ENCODE assay signal across 15 cellular contexts in the genomic region with DNA sequence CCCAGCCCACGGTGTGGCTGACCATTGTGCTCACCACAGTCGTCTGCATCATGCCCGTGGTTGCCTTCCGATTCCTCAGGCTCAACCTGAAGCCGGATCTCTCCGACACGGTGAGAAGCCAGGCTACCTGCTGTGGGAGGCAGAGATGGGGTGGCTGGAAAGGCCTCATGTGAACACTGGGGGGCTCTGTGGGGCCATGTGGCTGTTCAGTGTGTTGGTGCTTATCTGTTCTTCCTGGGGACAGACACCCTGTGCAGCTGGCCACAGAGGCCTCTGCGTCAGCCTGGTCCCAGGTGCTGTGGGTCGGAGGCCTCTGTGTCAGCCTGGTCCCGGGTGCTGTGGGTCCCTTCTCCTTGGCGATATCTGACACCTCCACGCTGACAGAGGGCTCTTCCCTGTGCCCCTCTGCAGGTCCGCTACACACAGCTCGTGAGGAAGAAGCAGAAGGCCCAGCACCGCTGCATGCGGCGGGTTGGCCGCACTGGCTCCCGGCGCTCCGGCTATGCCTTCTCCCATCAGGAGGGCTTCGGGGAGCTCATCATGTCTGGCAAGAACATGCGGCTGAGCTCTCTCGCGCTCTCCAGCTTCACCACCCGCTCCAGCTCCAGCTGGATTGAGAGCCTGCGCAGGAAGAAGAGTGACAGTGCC. TPM values are rescaled to one million over a fixed set of nuclear protein-coding genes. Genes with fewer than 3 reads are reported as not detected.
DNase-seq lines count a peak whose midpoint lies in the region; ATAC-seq, FAIRE-seq and TF ChIP-seq lines count a peak whose summit lies in the region.
"Had no signal": no experiment of that assay in that cellular context is flagged by ENCODE, and none has a peak within 500 bp of the region (broad histone marks: within the 10 kb centered on the region; RNA-seq: fewer than 3 reads in every experiment).

No MANE protein-coding gene starts in this region.

- peak; percentile 75 for FAIRE-seq in K562 (lab: Jason Lieb, UNC)

- H3K27ac ChIP-seq in Karpas-422 (ENCODE audit: low read length) (no peak overlapping the region), K562 (ENCODE audit: extremely low read depth, low read depth, low read length) (no peak overlapping the region), stomach (peak overlapping the region in 3 of 5 donors; percentile 16 to 29 (median 26)), foreskin keratinocyte (no peak overlapping the region)

- TF ChIP-seq POLR2A in K562 (conservative IDR thresholded peaks at IDR 0.05) (no peak), stomach (IDR thresholded peaks at IDR 0.05) (no peak)

- no peaks in the 10 kb centered on the region for H3K27me3 ChIP-seq in Karpas-422 (ENCODE audit: low read length)
- no peaks in the 10 kb centered on the region for H3K27me3 ChIP-seq in K562 (ENCODE audit: control insufficient read depth in 2 of 2, insufficient read depth in 2 of 2, low read length in 2 of 2)
- peaks cover 0 to 6% (median 0%) of the 10 kb centered on the region in 3 donors for H3K27me3 ChIP-seq in stomach
- no peaks in the 10 kb centered on the region for H3K27me3 ChIP-seq in foreskin keratinocyte

- H3K36me3 ChIP-seq in Karpas-422 (ENCODE audit: insufficient read depth, low read length) (no peaks in the 10 kb centered on the region), K562 (ENCODE audit: control insufficient read depth, insufficient read depth, low read length) (peaks cover 55% of the 10 kb centered on the region; the same call in 2 of the 3 replicates), stomach (peaks cover 44 to 61% (median 61%) of the 10 kb centered on the region in 4 donors)

- peaks cover 15% of the 10 kb centered on the region for H3K36me3 Mint-ChIP-seq in activated naive CD8-positive, alpha-beta T cell
- peaks cover 41% of the 10 kb centered on the region for H3K36me3 Mint-ChIP-seq in activated naive CD8-positive, alpha-beta T cell treated with anti-CD3 and anti-CD28 coated beads, Interleukin-2, amount 50 U/mL, for 24 hours (ENCODE audit: low read depth)

- H3K9me3 Mint-ChIP-seq in activated naive CD8-positive, alpha-beta T cell (ENCODE audit: low read depth) = no peaks in the 10 kb centered on the region
- H3K9me3 Mint-ChIP-seq in activated naive CD8-positive, alpha-beta T cell treated with anti-CD3 and anti-CD28 coated beads, Interleukin-2, amount 50 U/mL, for 24 hours = no peaks in the 10 kb centered on the region

- H3K4me1 ChIP-seq in Karpas-422 (ENCODE audit: low read length) (no peaks in the 10 kb centered on the region), K562 (replicated peaks in 1 of 2; ENCODE audit: control insufficient read depth in 2 of 2, insufficient read depth in 2 of 2, low read length in 2 of 2) (peaks cover 19 to 28% of the 10 kb centered on the region in 2 experiments), stomach (peaks cover 17 to 38% (median 23%) of the 10 kb centered on the region in 4 donors), foreskin keratinocyte (no peaks in the 10 kb centered on the region)

- H2AFZ ChIP-seq in Karpas-422 (ENCODE audit: low read length) = no peak overlapping the region
- no peak overlapping the region for H2AFZ ChIP-seq in K562 (ENCODE audit: low read depth, low read length)

- intact Hi-C loops in K562 (cut with micrococcal nuclease) = loop anchor here (1.0 to 2.0 kb wide), 3 partner anchors 118 to 198 kb away; no protein-coding TSS in a partner anchor
- intact Hi-C loops in stomach (cut with DNase I; ENCODE audit: low total_unique reads) = no loop called here

- H3K9me1 ChIP-seq in K562 (ENCODE audit: control insufficient read depth, insufficient read depth, low read length) = no peaks in the 10 kb centered on the region

- peak; percentile 80 to 90 for TF ChIP-seq RAD21 in K562 (CRISPR knock-in tag; conservative IDR thresholded peaks at IDR 0.05 in 1 of 2, IDR thresholded peaks at IDR 0.05 in 1 of 2)

- TF ChIP-seq CTCF in K562 (IDR thresholded peaks at IDR 0.05 in 2 of 3, conservative IDR thresholded peaks at IDR 0.05 in 1 of 3; ENCODE audit: insufficient read depth in 2 of 3, low read depth in 1 of 3, low read length in 3 of 3) (peak; percentile 74 to 86 (median 79)), stomach (IDR thresholded peaks at IDR 0.05) (no peak), foreskin keratinocyte (conservative IDR thresholded peaks at IDR 0.05) (no peak)

- WGBS in K562 (ENCODE audit: insufficient coverage, low coverage, missing lambda C conversion rate) = 69% methylated on average over 26 of the region's 27 CpGs
- WGBS in stomach, 5 donors = 83 to 92% (median 91%) methylated on average over 13 to 27 of the region's 27 CpGs

- TF ChIP-seq EP300 in K562 (IDR thresholded peaks at IDR 0.05; ENCODE audit: low read length) (0 out of 2 replicates have a peak, but pooled peaks have one; percentile 22), stomach (IDR thresholded peaks at IDR 0.05) (no peak)

- in situ Hi-C loops in K562 (cut with MboI) = loop anchor here (5.0 kb wide), 1 partner anchor 199 kb away; no protein-coding TSS in a partner anchor

- H4K20me1 ChIP-seq in Karpas-422 (ENCODE audit: insufficient read depth, low read depth, low read length) (no peaks in the 10 kb centered on the region), K562 (replicated peaks; ENCODE audit: control insufficient read depth, insufficient read depth, low read length) (0 out of 2 replicates have a peak, but pooled peaks cover 6% of the 10 kb centered on the region)

- CTCF ChIA-PET in K562 (lab: Yijun Ruan, JAX; ENCODE audit: low intra/inter-chr PET ratio) = interaction anchor here (0.8 to 1.3 kb wide), 4 partner anchors 57 to 198 kb away, joined by 3 to 4 read pairs (median 4); a partner anchor contains a TSS

- no peak overlapping the region for H3K4me3 Mint-ChIP-seq in activated naive CD8-positive, alpha-beta T cell
- H3K4me3 Mint-ChIP-seq in activated naive CD8-positive, alpha-beta T cell treated with anti-CD3 and anti-CD28 coated beads, Interleukin-2, amount 50 U/mL, for 24 hours = no peak overlapping the region

- no peak overlapping the region for H3K4me2 ChIP-seq in Karpas-422 (ENCODE audit: low read depth, low read length, poor library complexity, severe bottlenecking)
- no peak overlapping the region for H3K4me2 ChIP-seq in K562 (ENCODE audit: insufficient read depth, low read length)

- no peak overlapping the region for H3K9ac ChIP-seq in Karpas-422 (ENCODE audit: low read length)
- peak overlapping the region in 1 of 2 experiments; percentile 75; a peak in 2 of 4 replicates for H3K9ac ChIP-seq in K562 (ENCODE audit: insufficient read depth in 1 of 2, low read depth in 2 of 2, low read length in 2 of 2)

- H3K9me2 ChIP-seq in Karpas-422 (replicated peaks; ENCODE audit: insufficient read depth, low read length) = no peaks in the 10 kb centered on the region

- H3K4me3 ChIP-seq in Karpas-422 (ENCODE audit: low read length) (no peak overlapping the region), K562 (no peak overlapping the region), stomach (no peak overlapping the region)

- BruUV-seq in K562 (replicated peaks; lab: Mats Ljungman, UMichigan) = no TSS peak

- POLR2A ChIA-PET in K562 (lab: Yijun Ruan, JAX) = interaction anchor here (0.7 kb wide), 2 partner anchors 14 to 1010 kb away, joined by 3 read pairs; no protein-coding TSS in a partner anchor

- no peaks in the 10 kb centered on the region for H3K79me2 ChIP-seq in Karpas-422 (ENCODE audit: low read length)
- H3K79me2 ChIP-seq in K562 (ENCODE audit: control insufficient read depth, insufficient read depth, low read length) = no peaks in the 10 kb centered on the region

- peak overlapping the region; percentile 92 for H3K27ac Mint-ChIP-seq in activated naive CD8-positive, alpha-beta T cell
- no peak overlapping the region for H3K27ac Mint-ChIP-seq in activated naive CD8-positive, alpha-beta T cell treated with anti-CD3 and anti-CD28 coated beads, Interleukin-2, amount 50 U/mL, for 24 hours

- peaks cover 70% of the 10 kb centered on the region for H3K4me1 Mint-ChIP-seq in activated naive CD8-positive, alpha-beta T cell (ENCODE audit: low read depth)
- H3K4me1 Mint-ChIP-seq in activated naive CD8-positive, alpha-beta T cell treated with anti-CD3 and anti-CD28 coated beads, Interleukin-2, amount 50 U/mL, for 24 hours = peaks cover 63% of the 10 kb centered on the region

- no peak for DNase-seq in activated naive CD8-positive, alpha-beta T cell treated with anti-CD3 and anti-CD28 coated beads, Interleukin-2, amount 50 U/mL, for 24 hours
- DNase-seq in Karpas-422 (peak; percentile 60), K562 (ENCODE audit: extremely low read depth in 1 of 4, low spot score in 3 of 4) (peak; percentile 51 to 84 (median 66)), stomach (no peak), foreskin keratinocyte (no peak), SK-N-DZ (ENCODE audit: low spot score) (no peak)
- DNase-seq in activated T-cell treated with anti-CD3 and anti-CD28 coated beads, Interleukin-2, amount 50 U/mL, for 1 hour = no peak
- DNase-seq: activated CD4-positive, alpha-beta T cell treated with anti-CD3 and anti-CD28 coated beads for 4 hours; activated naive CD4-positive, alpha-beta T cell; C1 segment of cervical spinal cord; NCI-H82; stimulated activated CD4-positive, alpha-beta T cell treated with anti-CD3 and anti-CD28 coated beads, Interleukin-2, amount 100 ng/mL, for 48 hours; stimulated activated naive CD4-positive, alpha-beta T cell treated with Interleukin-2 at 50 U/mL for 16 hours; SW 1271 had no signal

- ATAC-seq in activated naive CD8-positive, alpha-beta T cell treated with anti-CD3 and anti-CD28 coated beads, Interleukin-2, amount 50 U/mL, for 24 hours = no peak
- ATAC-seq in K562 (peak; percentile 85), foreskin keratinocyte (no peak)

- H3K9me3 ChIP-seq in Karpas-422 (ENCODE audit: low read length) (no peaks in the 10 kb centered on the region), K562 (replicated peaks; ENCODE audit: control insufficient read depth, insufficient read depth, low read depth, low read length) (no peaks in the 10 kb centered on the region), stomach (no peaks in the 10 kb centered on the region)

- H3K27me3 Mint-ChIP-seq in activated naive CD8-positive, alpha-beta T cell = no peaks in the 10 kb centered on the region
- peaks cover 6% of the 10 kb centered on the region for H3K27me3 Mint-ChIP-seq in activated naive CD8-positive, alpha-beta T cell treated with anti-CD3 and anti-CD28 coated beads, Interleukin-2, amount 50 U/mL, for 24 hours

RNA-seq across cellular contexts. Expression of a gene that starts 23.2 kb away (rescaled TPM):
- 10.6 and 19.6 TPM in 2 replicates for total RNA-seq in Karpas-422 (2014; rRNA removed; shearing (Covaris generic); ENCODE audit: low replicate concordance)
- 111 and 197 TPM in 2 replicates for total RNA-seq in K562 (2011; cell fraction: chromatin; rRNA removed; ENCODE audit: low replicate concordance)
- 114 and 120 TPM in 2 replicates for total RNA-seq in K562 (2011; cell fraction: nucleolus; rRNA removed)
- 96.1 and 116 TPM in 2 replicates for total RNA-seq in K562 (2011; cell fraction: nucleoplasm; rRNA removed)
- total RNA-seq in K562 (2014; rRNA removed) = 33.2 and 53.4 TPM in 2 replicates
- total RNA-seq in K562 (2014; rRNA removed; fragmentation: Illumina TruSeq; extraction: Trizol) = 16.0 and 16.9 TPM in 2 replicates
- 12.3 and 12.4 TPM in 2 replicates for total RNA-seq in K562 (2015; rRNA removed; fragmentation: Illumina TruSeq; extraction: Trizol)
- 28.4 and 29.8 TPM in 2 replicates for total RNA-seq in K562 (2021)
- polyA plus RNA-seq in K562 (2011; rRNA removed) = 21.5 and 33.4 TPM in 2 replicates
- 40.1 and 47.5 TPM in 2 replicates for polyA plus RNA-seq in K562 (2011; cell fraction: cytosol; rRNA removed)
- 95.1 and 98.0 TPM in 2 replicates for polyA plus RNA-seq in K562 (2011; cell fraction: nucleus; rRNA removed)
- 12.2 and 12.6 TPM in 2 replicates for polyA plus RNA-seq in K562 (2012)
- polyA plus RNA-seq in K562 (2014; fragmentation: Illumina TruSeq; extraction: Trizol) = 18.4 and 22.1 TPM in 2 replicates
- polyA plus RNA-seq in K562 (2014; fragmentation: Nextera tagmentation; extraction: Ambion mirVana) = under 1 TPM; 0.27 to 0.58 TPM
- 23.8 and 29.4 TPM in 2 replicates for polyA plus RNA-seq in K562 (2014; rRNA removed)
- 24.4 and 25.3 TPM in 2 replicates for polyA minus RNA-seq in K562 (2011; rRNA and poly(A)+ RNA removed)
- 14.8 and 19.1 TPM in 2 replicates for polyA minus RNA-seq in K562 (2011; cell fraction: cytosol; rRNA and poly(A)+ RNA removed)
- polyA minus RNA-seq in K562 (2011; cell fraction: nucleus; rRNA and poly(A)+ RNA removed) = 25.3 and 46.8 TPM in 2 replicates
- total RNA-seq in stomach = 10 to 100 TPM; 37.4 to 64.2 (median 46.9) TPM
- 1 to 10 TPM; 5.4 to 6.3 (median 5.5) TPM for polyA plus RNA-seq in stomach
- 21.2 and 23.1 TPM in 2 replicates for total RNA-seq in foreskin keratinocyte
- polyA plus RNA-seq in foreskin keratinocyte = 9.0 and 10.0 TPM in 2 replicates
- polyA plus RNA-seq in SK-N-DZ (2014; cell fraction: cytosol; rRNA removed) = 60.3 and 71.0 TPM in 2 replicates
- 138 TPM in 2 replicates for polyA plus RNA-seq in SK-N-DZ (2014; cell fraction: nucleus; rRNA removed)

RNA-seq across cellular contexts. Expression of a gene that starts 27.7 kb away (rescaled TPM):
- total RNA-seq in Karpas-422 (2014; rRNA removed; shearing (Covaris generic); ENCODE audit: low replicate concordance) = not detected in 2 replicates
- total RNA-seq in K562 (2011; cell fraction: chromatin; rRNA removed; ENCODE audit: low replicate concordance) = 12.4 and 39.7 TPM in 2 replicates
- total RNA-seq in K562 (2011; cell fraction: nucleolus; rRNA removed) = 21.6 and 25.0 TPM in 2 replicates
- total RNA-seq in K562 (2011; cell fraction: nucleoplasm; rRNA removed) = 21.3 and 24.8 TPM in 2 replicates
- 1.9 and 2.1 TPM in 2 replicates for total RNA-seq in K562 (2014; rRNA removed)
- 1.7 and 1.9 TPM in 2 replicates for total RNA-seq in K562 (2014; rRNA removed; fragmentation: Illumina TruSeq; extraction: Trizol)
- 1.3 and 1.5 TPM in 2 replicates for total RNA-seq in K562 (2015; rRNA removed; fragmentation: Illumina TruSeq; extraction: Trizol)
- total RNA-seq in K562 (2021) = 3.7 and 4.9 TPM in 2 replicates
- 9.7 and 20.6 TPM in 2 replicates for polyA plus RNA-seq in K562 (2011; rRNA removed)
- 16.4 and 28.3 TPM in 2 replicates for polyA plus RNA-seq in K562 (2011; cell fraction: cytosol; rRNA removed)
- polyA plus RNA-seq in K562 (2011; cell fraction: nucleus; rRNA removed) = 46.5 and 76.2 TPM in 2 replicates
- 6.3 and 8.5 TPM in 2 replicates for polyA plus RNA-seq in K562 (2012)
- 5.6 and 7.4 TPM in 2 replicates for polyA plus RNA-seq in K562 (2014; fragmentation: Illumina TruSeq; extraction: Trizol)
- polyA plus RNA-seq in K562 (2014; fragmentation: Nextera tagmentation; extraction: Ambion mirVana) = under 1 TPM; 0.37 to 0.56 TPM
- polyA plus RNA-seq in K562 (2014; rRNA removed) = 4.5 and 5.0 TPM in 2 replicates
- 4.2 and 5.3 TPM in 2 replicates for polyA minus RNA-seq in K562 (2011; rRNA and poly(A)+ RNA removed)
- polyA minus RNA-seq in K562 (2011; cell fraction: cytosol; rRNA and poly(A)+ RNA removed) = 2.0 and 5.8 TPM in 2 replicates
- 6.1 and 21.7 TPM in 2 replicates for polyA minus RNA-seq in K562 (2011; cell fraction: nucleus; rRNA and poly(A)+ RNA removed)
- total RNA-seq in stomach = not detected
- not detected for polyA plus RNA-seq in stomach
- 0.17 and 0.18 TPM in 2 replicates for total RNA-seq in foreskin keratinocyte
- polyA plus RNA-seq in foreskin keratinocyte = 0.16 and 0.17 TPM in 2 replicates
- 0.07 TPM in 1 of 2 replicates, not detected in the other for polyA plus RNA-seq in SK-N-DZ (2014; cell fraction: cytosol; rRNA removed)
- not detected in 2 replicates for polyA plus RNA-seq in SK-N-DZ (2014; cell fraction: nucleus; rRNA removed)

RNA-seq across cellular contexts. Expression of a gene that starts 56.6 kb away (rescaled TPM):
- total RNA-seq in Karpas-422 (2014; rRNA removed; shearing (Covaris generic); ENCODE audit: low replicate concordance) = 0.04 TPM in 1 of 2 replicates, not detected in the other
- total RNA-seq in K562 (2011; cell fraction: chromatin; rRNA removed; ENCODE audit: low replicate concordance) = 2.6 TPM in 1 of 2 replicates, not detected in the other
- 0.79 and 1.0 TPM in 2 replicates for total RNA-seq in K562 (2011; cell fraction: nucleolus; rRNA removed)
- 0.59 and 2.0 TPM in 2 replicates for total RNA-seq in K562 (2011; cell fraction: nucleoplasm; rRNA removed)
- total RNA-seq in K562 (2014; rRNA removed) = 0.05 and 0.37 TPM in 2 replicates
- 0.03 and 0.11 TPM in 2 replicates for total RNA-seq in K562 (2014; rRNA removed; fragmentation: Illumina TruSeq; extraction: Trizol)
- total RNA-seq in K562 (2015; rRNA removed; fragmentation: Illumina TruSeq; extraction: Trizol) = 0.07 and 0.19 TPM in 2 replicates
- total RNA-seq in K562 (2021) = 0.24 and 0.47 TPM in 2 replicates
- polyA plus RNA-seq in K562 (2011; rRNA removed) = 0.25 and 0.83 TPM in 2 replicates
- polyA plus RNA-seq in K562 (2011; cell fraction: cytosol; rRNA removed) = 0.43 and 0.70 TPM in 2 replicates
- polyA plus RNA-seq in K562 (2011; cell fraction: nucleus; rRNA removed) = 0.10 and 0.21 TPM in 2 replicates
- polyA plus RNA-seq in K562 (2012) = 0.21 and 0.37 TPM in 2 replicates
- polyA plus RNA-seq in K562 (2014; fragmentation: Illumina TruSeq; extraction: Trizol) = 0.09 and 0.40 TPM in 2 replicates
- polyA plus RNA-seq in K562 (2014; fragmentation: Nextera tagmentation; extraction: Ambion mirVana) = not detected
- polyA plus RNA-seq in K562 (2014; rRNA removed) = 0.03 and 1.1 TPM in 2 replicates
- 0.25 and 0.42 TPM in 2 replicates for polyA minus RNA-seq in K562 (2011; rRNA and poly(A)+ RNA removed)
- not detected in 2 replicates for polyA minus RNA-seq in K562 (2011; cell fraction: cytosol; rRNA and poly(A)+ RNA removed)
- polyA minus RNA-seq in K562 (2011; cell fraction: nucleus; rRNA and poly(A)+ RNA removed) = 0.56 TPM in 1 of 2 replicates, not detected in the other
- 10 to 100 TPM; 12.7 to 73.9 (median 37.4) TPM for total RNA-seq in stomach
- 1 to 10 TPM; 1.9 to 4.1 (median 4.0) TPM for polyA plus RNA-seq in stomach
- total RNA-seq in foreskin keratinocyte = 17.5 and 22.5 TPM in 2 replicates
- 5.8 and 6.3 TPM in 2 replicates for polyA plus RNA-seq in foreskin keratinocyte
- not detected in 2 replicates for polyA plus RNA-seq in SK-N-DZ (2014; cell fraction: cytosol; rRNA removed)
- not detected in 2 replicates for polyA plus RNA-seq in SK-N-DZ (2014; cell fraction: nucleus; rRNA removed)

Comparison
In these comparisons a context has a peak if more than half of its experiments do, and no peak if none do; other contexts are left out.
1. DNase-seq: peak in Karpas-422 (single experiment) and K562 (4 of 4); none in activated naive CD8-positive, alpha-beta T cell treated with anti-CD3 and anti-CD28 coated beads, Interleukin-2, amount 50 U/mL, for 24 hours (single experiment), stomach (single experiment), foreskin keratinocyte (0 of 2), SK-N-DZ (single experiment) and activated T-cell treated with anti-CD3 and anti-CD28 coated beads, Interleukin-2, amount 50 U/mL, for 1 hour (single experiment).
2. H3K27ac ChIP-seq: peak in stomach (3 of 5); none in Karpas-422 (single experiment), K562 (single experiment) and foreskin keratinocyte (single experiment).
3. CTCF ChIP-seq: peak in K562 (3 of 3); none in stomach (0 of 7) and foreskin keratinocyte (single experiment).